In the genomic region with DNA sequence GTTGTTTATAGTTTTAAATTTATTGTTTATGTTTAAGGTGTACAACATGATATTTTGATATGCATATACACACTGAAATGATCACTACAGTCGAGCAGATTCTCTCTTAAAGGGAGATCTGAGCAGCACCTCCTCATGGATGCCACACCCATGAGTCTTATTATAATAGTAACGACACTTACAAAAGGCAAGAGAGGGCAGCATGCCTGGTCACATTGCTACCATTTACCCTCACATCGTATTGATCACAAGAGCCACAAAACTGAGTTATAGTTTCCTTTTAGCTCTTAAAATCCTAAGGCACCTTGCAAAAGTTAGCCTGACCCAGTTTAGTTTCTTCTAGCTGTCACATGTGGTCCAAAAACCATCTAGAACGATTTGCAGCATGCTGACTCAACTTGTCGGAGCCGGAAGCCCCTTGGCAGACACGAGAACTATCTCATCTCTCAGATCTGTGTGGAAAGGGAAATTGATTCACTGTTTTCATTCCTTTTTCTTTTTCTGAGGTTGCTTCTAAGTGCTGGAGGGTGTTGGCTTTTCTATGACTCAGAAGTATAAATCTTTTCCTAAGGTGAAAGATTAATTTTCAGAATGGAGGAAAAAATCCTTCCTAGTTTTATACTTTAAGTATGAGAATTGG, we compare ENCODE assay signal across 8 cellular contexts.
DNase-seq lines count a peak whose midpoint lies in the region; ATAC-seq and TF ChIP-seq lines count a peak whose summit lies in the region.

No MANE protein-coding gene starts in this region.

- H3K27me3 ChIP-seq in foreskin keratinocyte, result no peaks in the 10 kb centered on the region

- TF ChIP-seq CTCF in foreskin keratinocyte (conservative IDR thresholded peaks at IDR 0.05), result no peak

- H3K36me3 Mint-ChIP-seq in activated T-cell treated with anti-CD3 and anti-CD28 coated beads, Interleukin-2, amount 50 U/mL, for 72 hours (ENCODE audit: insufficient read depth in 2 of 2), result no peaks in the 10 kb centered on the region

- DNase-seq in NCI-H226 (peak; percentile 85), foreskin keratinocyte (peak; percentile 85 to 92), DMS79 treated with DMSO at 0.1 percent for 48 hours (lab: John Stamatoyannopoulos, UW) (no peak), OCI-M2 (lab: John Stamatoyannopoulos, UW; ENCODE audit: unreplicated experiment) (no peak)
- DNase-seq in activated T-cell treated with anti-CD3 and anti-CD28 coated beads, Interleukin-2, amount 50 U/mL, for 72 hours, result peak; percentile 74 to 84
- peak; percentile 46 to 56 for DNase-seq in stimulated activated CD4-positive, alpha-beta T cell treated with anti-CD3 and anti-CD28 coated beads, Interleukin-12 subunit alpha, Interleukin-12 subunit beta, amount 100 ng/mL, for 24 hours (ENCODE audit: low read depth in 2 of 2)

- ATAC-seq in GM19351 (IDR thresholded peaks at IDR 0.05; ENCODE audit: unreplicated experiment), result peak; percentile 42
- peak; percentile 86 to 89 for ATAC-seq in activated T-cell treated with anti-CD3 and anti-CD28 coated beads, Interleukin-2, amount 50 U/mL, for 72 hours (replicated peaks in 1 of 2)
- peak; percentile 76 for ATAC-seq in foreskin keratinocyte
- ATAC-seq in GM19452 (IDR thresholded peaks at IDR 0.05; ENCODE audit: unreplicated experiment), result no peak

- H3K4me1 Mint-ChIP-seq in activated T-cell treated with anti-CD3 and anti-CD28 coated beads, Interleukin-2, amount 50 U/mL, for 72 hours (ENCODE audit: low read depth), result peaks cover 97% of the 10 kb centered on the region

- peak overlapping the region; percentile 88 for H3K27ac Mint-ChIP-seq in activated T-cell treated with anti-CD3 and anti-CD28 coated beads, Interleukin-2, amount 50 U/mL, for 72 hours

- no peaks in the 10 kb centered on the region for H3K27me3 Mint-ChIP-seq in activated T-cell treated with anti-CD3 and anti-CD28 coated beads, Interleukin-2, amount 50 U/mL, for 72 hours (ENCODE audit: low read depth)

- peak overlapping the region; percentile 82 to 84 for H3K4me3 Mint-ChIP-seq in activated T-cell treated with anti-CD3 and anti-CD28 coated beads, Interleukin-2, amount 50 U/mL, for 72 hours

- H3K4me1 ChIP-seq in foreskin keratinocyte, result peaks cover 65% of the 10 kb centered on the region

- H3K9me3 Mint-ChIP-seq in activated T-cell treated with anti-CD3 and anti-CD28 coated beads, Interleukin-2, amount 50 U/mL, for 72 hours, result no peaks in the 10 kb centered on the region

- peak overlapping the region; percentile 13 for H3K27ac ChIP-seq in foreskin keratinocyte

Comparison
In these comparisons a context has a peak if more than half of its experiments do, and no peak if none do; other contexts are left out.
1. DNase-seq: peak in NCI-H226 (single experiment), activated T-cell treated with anti-CD3 and anti-CD28 coated beads, Interleukin-2, amount 50 U/mL, for 72 hours (2 of 2), foreskin keratinocyte (2 of 2) and stimulated activated CD4-positive, alpha-beta T cell treated with anti-CD3 and anti-CD28 coated beads, Interleukin-12 subunit alpha, Interleukin-12 subunit beta, amount 100 ng/mL, for 24 hours (2 of 2); none in DMS79 treated with DMSO at 0.1 percent for 48 hours (single experiment) and OCI-M2 (single experiment).